In genomic region chr22:46415816-46416536, GRCh38 we compare ENCODE assay signal across 27 cellular contexts.
DNase-seq lines count a peak whose midpoint lies in the region; ATAC-seq, FAIRE-seq and TF ChIP-seq lines count a peak whose summit lies in the region.
"Had no signal": no experiment of that assay in that cellular context is flagged by ENCODE, and none has a peak within 500 bp of the region (broad histone marks: within the 10 kb centered on the region; RNA-seq: fewer than 3 reads in every experiment).

No MANE protein-coding gene starts in this region.

- H3K18ac ChIP-seq in IMR-90 (ENCODE audit: low read depth, low read length): no peak overlapping the region

- no peak overlapping the region for H4K5ac ChIP-seq in IMR-90 (ENCODE audit: low read depth, low read length)

- no peak overlapping the region for H2BK120ac ChIP-seq in IMR-90 (ENCODE audit: low read depth, low read length)

- CTCF ChIA-PET in IMR-90 (lab: Yijun Ruan, JAX): no interaction called here
- CTCF ChIA-PET in activated naive CD4-positive, alpha-beta T cell treated with anti-CD3 and anti-CD28 coated beads for 36 hours (lab: Charles Lee): no interaction called here

- H3K4me2 ChIP-seq in IMR-90 (ENCODE audit: low read depth, low read length): no peak overlapping the region
- H3K4me2 ChIP-seq: SK-N-SH had no signal

- no peak for TF ChIP-seq POLR2A in IMR-90 (IDR thresholded peaks at IDR 0.05; ENCODE audit: low read depth, low read length)

- H3K4me3 ChIP-seq in IMR-90 (ENCODE audit: insufficient read depth, low read depth, low read length) (no peak overlapping the region), left lung (no peak overlapping the region), thymus (ENCODE audit: low read length) (no peak overlapping the region)
- H3K4me3 ChIP-seq: BLaER1 treated with 17β-estradiol and CSF1 and Interleukin-3, amounts not matched to agents 10 nM and 100 nM; heart right ventricle; transverse colon had no signal

- peaks cover 5% of the 10 kb centered on the region for H3K9me1 ChIP-seq in IMR-90 (ENCODE audit: insufficient read depth, low read length)

- H3K4me1 Mint-ChIP-seq in chondrocyte (ENCODE audit: low read depth) (peaks cover 31% of the 10 kb centered on the region), natural killer cell (no peaks in the 10 kb centered on the region)
- no peaks in the 10 kb centered on the region for H3K4me1 Mint-ChIP-seq in activated naive CD4-positive, alpha-beta T cell treated with anti-CD3 and anti-CD28 coated beads for 36 hours (ENCODE audit: low read depth)
- H3K4me1 Mint-ChIP-seq: activated CD4-positive, alpha-beta T cell treated with anti-CD3 and anti-CD28 coated beads, Interleukin-2, amount 10 ng/mL, durations not matched to agents 24 days and 14 days; activated naive CD4-positive, alpha-beta T cell treated with anti-CD3 and anti-CD28 coated beads, Interleukin-2, amount 10 ng/mL, durations not matched to agents 7 days and 5 days had no signal

- H3K36me3 Mint-ChIP-seq in chondrocyte (ENCODE audit: low read depth) (peaks cover 1% of the 10 kb centered on the region), natural killer cell (no peaks in the 10 kb centered on the region)
- H3K36me3 Mint-ChIP-seq in activated naive CD4-positive, alpha-beta T cell treated with anti-CD3 and anti-CD28 coated beads for 36 hours (ENCODE audit: low read depth): no peaks in the 10 kb centered on the region
- H3K36me3 Mint-ChIP-seq: activated naive CD4-positive, alpha-beta T cell treated with anti-CD3 and anti-CD28 coated beads, Interleukin-2, amount 10 ng/mL, durations not matched to agents 7 days and 5 days had no signal

- H3K9me3 ChIP-seq in IMR-90 (ENCODE audit: control insufficient read depth, insufficient read depth, low read length) (peaks cover 4% of the 10 kb centered on the region), left lung (no peaks in the 10 kb centered on the region), thymus (ENCODE audit: control insufficient read depth) (no peaks in the 10 kb centered on the region)
- H3K9me3 ChIP-seq: BLaER1 treated with 17β-estradiol and CSF1 and Interleukin-3, amounts not matched to agents 10 nM and 100 nM; heart right ventricle; SK-N-SH; transverse colon had no signal

- DNase-seq in IMR-90: peak; percentile 35
- DNase-seq in chondrocyte (ENCODE audit: low spot score): no peak
- no peak for DNase-seq in left lung
- no peak for DNase-seq in activated naive CD4-positive, alpha-beta T cell treated with anti-CD3 and anti-CD28 coated beads for 36 hours
- DNase-seq in natural killer cell: no peak
- no peak for DNase-seq in urothelium cell line (ENCODE audit: low spot score)
- DNase-seq: activated CD4-positive, alpha-beta T cell treated with anti-CD3 and anti-CD28 coated beads, Interleukin-2, amount 10 ng/mL, durations not matched to agents 24 days and 14 days; activated naive CD4-positive, alpha-beta T cell treated with anti-CD3 and anti-CD28 coated beads, Interleukin-2, amount 10 ng/mL, durations not matched to agents 7 days and 5 days; activated T-cell treated with anti-CD3 and anti-CD28 coated beads, Interleukin-2, amount 50 U/mL, for 48 hours; central memory CD4-positive, alpha-beta T cell; COR-L47; DMS79; GOT3; heart right ventricle; NCI-H1048; NCI-H1694 treated with DMSO at 0.1 percent for 48 hours; NCI-H774; SK-N-SH; stimulated activated CD4-positive, alpha-beta T cell treated with anti-CD3 and anti-CD28 coated beads, Interleukin-15, amount 100 ng/mL, for 24 hours; T-helper 2 cell; transverse colon had no signal

- no peak for FAIRE-seq in urothelium cell line (lab: Jason Lieb, UNC)

- H3K27me3 ChIP-seq in IMR-90 (ENCODE audit: control insufficient read depth, insufficient read depth, low read length) (peaks cover 45% of the 10 kb centered on the region), left lung (peaks cover 0 to 20% of the 10 kb centered on the region in 2 donors), thymus (ENCODE audit: control insufficient read depth, insufficient read depth) (no peaks in the 10 kb centered on the region)
- H3K27me3 ChIP-seq: BLaER1 treated with 17β-estradiol and CSF1 and Interleukin-3, amounts not matched to agents 10 nM and 100 nM; transverse colon had no signal

- in situ Hi-C loops in IMR-90 (cut with MboI; ENCODE audit: low sequenced_read_pairs): no loop called here

- H4K20me1 ChIP-seq in IMR-90 (ENCODE audit: insufficient read depth, low read length): no peaks in the 10 kb centered on the region

- H4K91ac ChIP-seq in IMR-90 (ENCODE audit: insufficient read depth, low read depth, low read length): no peak overlapping the region

- no peak overlapping the region for H4K8ac ChIP-seq in IMR-90 (ENCODE audit: low read depth in 2 of 2, low read length in 2 of 2)

- no peaks in the 10 kb centered on the region for H3K79me1 ChIP-seq in IMR-90 (ENCODE audit: low read depth in 1 of 2, low read length in 2 of 2)

- no peak overlapping the region for H2AK5ac ChIP-seq in IMR-90 (ENCODE audit: low read depth, low read length)

- dilution Hi-C loops in IMR-90 (cut with HindIII; ENCODE audit: low sequenced_read_pairs, unreplicated experiment): no loop called here

- H3K36me3 ChIP-seq in IMR-90 (ENCODE audit: control insufficient read depth, insufficient read depth, low read length) (no peaks in the 10 kb centered on the region), left lung (no peaks in the 10 kb centered on the region), thymus (ENCODE audit: control insufficient read depth, insufficient read depth) (no peaks in the 10 kb centered on the region)
- H3K36me3 ChIP-seq: BLaER1 treated with 17β-estradiol and CSF1 and Interleukin-3, amounts not matched to agents 10 nM and 100 nM; heart right ventricle; transverse colon had no signal

- peak; percentile 29; the same call in 1 of the 2 replicates for ATAC-seq in IMR-90 (ENCODE audit: low read depth)
- ATAC-seq in left lung: peak; percentile 22
- no peak for ATAC-seq in natural killer cell
- ATAC-seq in HG03342 (IDR thresholded peaks at IDR 0.05; ENCODE audit: unreplicated experiment): no peak
- ATAC-seq: heart right ventricle had no signal

- H3K4me3 Mint-ChIP-seq in chondrocyte (ENCODE audit: unreplicated experiment) (no peak overlapping the region), natural killer cell (no peak overlapping the region)
- H3K4me3 Mint-ChIP-seq in activated naive CD4-positive, alpha-beta T cell treated with anti-CD3 and anti-CD28 coated beads for 36 hours: no peak overlapping the region
- H3K4me3 Mint-ChIP-seq: activated CD4-positive, alpha-beta T cell treated with anti-CD3 and anti-CD28 coated beads, Interleukin-2, amount 10 ng/mL, durations not matched to agents 24 days and 14 days; activated naive CD4-positive, alpha-beta T cell treated with anti-CD3 and anti-CD28 coated beads, Interleukin-2, amount 10 ng/mL, durations not matched to agents 7 days and 5 days; stimulated activated naive CD8-positive, alpha-beta T cell treated with anti-CD3 and anti-CD28 coated beads, Interleukin-15, Interleukin-2, amounts not matched to agents 100 ng/mL and 50 ng/mL, for 24 hours had no signal

- H2BK20ac ChIP-seq in IMR-90 (ENCODE audit: low read depth, low read length): no peak overlapping the region

- H2AK9ac ChIP-seq in IMR-90 (replicated peaks; ENCODE audit: low read depth, low read length, poor library complexity): no peak overlapping the region

- no peak for TF ChIP-seq RAD21 in IMR-90 (IDR thresholded peaks at IDR 0.05; ENCODE audit: low read length)

- H3K23ac ChIP-seq in IMR-90 (ENCODE audit: low read depth, low read length): no peak overlapping the region

- H3K4ac ChIP-seq in IMR-90 (ENCODE audit: low read depth, low read length): no peak overlapping the region

- H3K27me3 Mint-ChIP-seq in chondrocyte (ENCODE audit: low read depth) (no peaks in the 10 kb centered on the region), natural killer cell (ENCODE audit: low read depth in 2 of 2) (peaks cover 14 to 17% of the 10 kb centered on the region in 2 donors)
- no peaks in the 10 kb centered on the region for H3K27me3 Mint-ChIP-seq in activated naive CD4-positive, alpha-beta T cell treated with anti-CD3 and anti-CD28 coated beads for 36 hours (ENCODE audit: low read depth)
- H3K27me3 Mint-ChIP-seq: activated CD4-positive, alpha-beta T cell treated with anti-CD3 and anti-CD28 coated beads, Interleukin-2, amount 10 ng/mL, durations not matched to agents 24 days and 14 days; activated naive CD4-positive, alpha-beta T cell treated with anti-CD3 and anti-CD28 coated beads, Interleukin-2, amount 10 ng/mL, durations not matched to agents 7 days and 5 days; stimulated activated naive CD8-positive, alpha-beta T cell treated with anti-CD3 and anti-CD28 coated beads, Interleukin-15, Interleukin-2, amounts not matched to agents 100 ng/mL and 50 ng/mL, for 24 hours had no signal

- H3K9me3 Mint-ChIP-seq in chondrocyte (ENCODE audit: low read depth): no peaks in the 10 kb centered on the region
- no peaks in the 10 kb centered on the region for H3K9me3 Mint-ChIP-seq in activated naive CD4-positive, alpha-beta T cell treated with anti-CD3 and anti-CD28 coated beads for 36 hours
- no peaks in the 10 kb centered on the region for H3K9me3 Mint-ChIP-seq in natural killer cell
- H3K9me3 Mint-ChIP-seq: activated CD4-positive, alpha-beta T cell treated with anti-CD3 and anti-CD28 coated beads, Interleukin-2, amount 10 ng/mL, durations not matched to agents 24 days and 14 days; activated naive CD4-positive, alpha-beta T cell treated with anti-CD3 and anti-CD28 coated beads, Interleukin-2, amount 10 ng/mL, durations not matched to agents 7 days and 5 days; stimulated activated naive CD8-positive, alpha-beta T cell treated with anti-CD3 and anti-CD28 coated beads, Interleukin-15, Interleukin-2, amounts not matched to agents 100 ng/mL and 50 ng/mL, for 24 hours had no signal

- TF ChIP-seq CTCF in IMR-90 (conservative IDR thresholded peaks at IDR 0.05; ENCODE audit: low read depth, low read length) (no peak), chondrocyte (IDR thresholded peaks at IDR 0.05) (no peak), left lung (IDR thresholded peaks at IDR 0.05) (no peak), natural killer cell (IDR thresholded peaks at IDR 0.05) (no peak)

- WGBS in IMR-90 (ENCODE audit: extremely low coverage in 2 of 2, insufficient read length in 1 of 2), 2 experiments: 11% methylated on average over 17 of the region's 30 CpGs; no CpG with 5 or more reads in 1 of the 2 experiments
- 92% methylated on average over 30 of the region's 30 CpGs for WGBS in thymus

- no peaks in the 10 kb centered on the region for H3K4me1 ChIP-seq in IMR-90 (ENCODE audit: control insufficient read depth, insufficient read depth, low read length)
- H3K4me1 ChIP-seq in left lung: no peaks in the 10 kb centered on the region
- H3K4me1 ChIP-seq in thymus (ENCODE audit: control insufficient read depth, insufficient read depth, low read length): no peaks in the 10 kb centered on the region

- H3K27ac Mint-ChIP-seq in chondrocyte (ENCODE audit: unreplicated experiment): peak overlapping the region; percentile 87
- no peak overlapping the region for H3K27ac Mint-ChIP-seq in activated naive CD4-positive, alpha-beta T cell treated with anti-CD3 and anti-CD28 coated beads for 36 hours
- no peak overlapping the region for H3K27ac Mint-ChIP-seq in natural killer cell
- H3K27ac Mint-ChIP-seq: activated CD4-positive, alpha-beta T cell treated with anti-CD3 and anti-CD28 coated beads, Interleukin-2, amount 10 ng/mL, durations not matched to agents 24 days and 14 days; activated naive CD4-positive, alpha-beta T cell treated with anti-CD3 and anti-CD28 coated beads, Interleukin-2, amount 10 ng/mL, durations not matched to agents 7 days and 5 days; progenitor cell of endocrine pancreas; stimulated activated naive CD8-positive, alpha-beta T cell treated with anti-CD3 and anti-CD28 coated beads, Interleukin-15, Interleukin-2, amounts not matched to agents 100 ng/mL and 50 ng/mL, for 24 hours had no signal

- H3K56ac ChIP-seq in IMR-90 (ENCODE audit: extremely low read depth, insufficient read depth, low read length): no peak overlapping the region

- H3K27ac ChIP-seq in IMR-90 (ENCODE audit: insufficient read depth, low read length): no peak overlapping the region
- no peak overlapping the region for H3K27ac ChIP-seq in left lung
- H3K27ac ChIP-seq in thymus (ENCODE audit: low read depth): peak overlapping the region; percentile 46
- H3K27ac ChIP-seq: BLaER1 treated with 17β-estradiol and CSF1 and Interleukin-3, amounts not matched to agents 10 nM and 100 nM; heart right ventricle; transverse colon; VCaP had no signal

- no peak overlapping the region for H3K14ac ChIP-seq in IMR-90 (replicated peaks; ENCODE audit: low read depth, low read length)

- POLR2A ChIA-PET in IMR-90 (lab: Charles Lee; ENCODE audit: unreplicated experiment): no interaction called here

- BruUV-seq in IMR-90 (replicated peaks; lab: Mats Ljungman, UMichigan): no TSS peak

- H2AFZ ChIP-seq in IMR-90 (replicated peaks; ENCODE audit: low read length, poor library complexity): no peak overlapping the region

- H2BK15ac ChIP-seq in IMR-90 (ENCODE audit: low read depth, low read length): no peak overlapping the region

- H3K9ac ChIP-seq in IMR-90 (ENCODE audit: low read depth, low read length): no peak overlapping the region
- H3K9ac ChIP-seq: BLaER1 treated with 17β-estradiol and CSF1 and Interleukin-3, amounts not matched to agents 10 nM and 100 nM; SK-N-SH had no signal

- H2BK5ac ChIP-seq in IMR-90 (ENCODE audit: low read depth, low read length, poor library complexity, severe bottlenecking): no peak overlapping the region

- intact Hi-C loops in IMR-90 (cut with micrococcal nuclease) (no loop called here), left lung (cut with DNase I) (no loop called here), natural killer cell (cut with micrococcal nuclease) (no loop called here)
- intact Hi-C loops in activated naive CD4-positive, alpha-beta T cell treated with anti-CD3 and anti-CD28 coated beads for 36 hours (cut with micrococcal nuclease): no loop called here

Comparison
In these comparisons a context has a peak if more than half of its experiments do, and no peak if none do; other contexts are left out.
1. ATAC-seq: peak in IMR-90 (single experiment) and left lung (single experiment); none in natural killer cell (0 of 3) and HG03342 (single experiment).